3 cellular contexts compared by ENCODE assay signal in genomic region chr7:80646088-80646961, GRCh38.
TF ChIP-seq lines count a peak whose summit lies in the region.

No MANE protein-coding gene starts in this region.

TF ChIP-seq in SK-N-SH, 30 proteins besides CTCF, POLR2A, EP300 and RAD21:
- TF ChIP-seq POLR2AphosphoS5 (IDR thresholded peaks at IDR 0.05; ENCODE audit: low read depth, low read length) (no peak), FOXM1 (IDR thresholded peaks at IDR 0.05; ENCODE audit: low read depth) (no peak), TCF12 (IDR thresholded peaks at IDR 0.05) (no peak), MXI1 (IDR thresholded peaks at IDR 0.05; ENCODE audit: low read depth, low read length) (no peak), JUND (IDR thresholded peaks at IDR 0.05) (no peak), GABPA (IDR thresholded peaks at IDR 0.05; ENCODE audit: low read depth) (no peak), USF2 (IDR thresholded peaks at IDR 0.05; ENCODE audit: borderline replicate concordance, low read depth, low read length) (no peak)
TF ChIP-seq in SK-N-SH: peak in this region for 0.

TF ChIP-seq in SK-N-SH treated with all-trans-retinoic acid at 6 μM for 48 hours, 23 proteins besides CTCF, POLR2A, EP300 and RAD21:
- TF ChIP-seq OSR1 (CRISPR knock-in tag; IDR thresholded peaks at IDR 0.05) (no peak), POU6F1 (CRISPR knock-in tag; IDR thresholded peaks at IDR 0.05; ENCODE audit: borderline replicate concordance, low read depth) (no peak), ESRRG (CRISPR knock-in tag; IDR thresholded peaks at IDR 0.05) (no peak), ISL1 (CRISPR knock-in tag; IDR thresholded peaks at IDR 0.05) (no peak), ZNF8 (CRISPR knock-in tag; IDR thresholded peaks at IDR 0.05) (no peak), CSDC2 (CRISPR knock-in tag; IDR thresholded peaks at IDR 0.05) (no peak), ZNF565 (CRISPR knock-in tag; conservative IDR thresholded peaks at IDR 0.05; ENCODE audit: low read depth) (no peak), RARB (CRISPR knock-in tag; IDR thresholded peaks at IDR 0.05) (no peak)

TF ChIP-seq in HEK293, 187 proteins besides CTCF, POLR2A, EP300 and RAD21:
- TF ChIP-seq PRDM10 (tag by site-specific recombination; IDR thresholded peaks at IDR 0.05) (peak; percentile 85), ZNF518A (tag by site-specific recombination; conservative IDR thresholded peaks at IDR 0.05; ENCODE audit: low read depth) (no peak)
